ENCODE assay signal across 8 cellular contexts in genomic region chr22:43152001-43152354, GRCh38. TPM values are rescaled to one million over a fixed set of nuclear protein-coding genes. Genes with fewer than 3 reads are reported as not detected.
A peak's percentile ranks its signal among the peaks of the same experiment; 100 is the strongest.
DNase-seq lines count a peak whose midpoint lies in the region; ATAC-seq, FAIRE-seq and TF ChIP-seq lines count a peak whose summit lies in the region.

No MANE protein-coding gene starts in this region.

- H3K36me3 Mint-ChIP-seq in central memory CD8-positive, alpha-beta T cell (ENCODE audit: insufficient read depth) = peaks cover 5% of the 10 kb centered on the region
- H3K36me3 Mint-ChIP-seq in naive B cell = no peaks in the 10 kb centered on the region

- H3K4ac ChIP-seq in IMR-90 (ENCODE audit: low read depth, low read length) = peak overlapping the region; percentile 84

- H3K79me1 ChIP-seq in IMR-90 (ENCODE audit: low read depth in 1 of 2, low read length in 2 of 2) = peaks cover 7 to 55% of the 10 kb centered on the region in 2 experiments

- peak overlapping the region; percentile 89 for H3K14ac ChIP-seq in IMR-90 (replicated peaks; ENCODE audit: low read depth, low read length)

- peaks cover 27% of the 10 kb centered on the region for H4K20me1 ChIP-seq in IMR-90 (ENCODE audit: insufficient read depth, low read length)

- H2BK15ac ChIP-seq in IMR-90 (ENCODE audit: low read depth, low read length) = no peak overlapping the region

- peaks cover 27% of the 10 kb centered on the region for H3K4me1 Mint-ChIP-seq in central memory CD8-positive, alpha-beta T cell
- peaks cover 34 to 63% (median 47%) of the 10 kb centered on the region in 3 donors for H3K4me1 Mint-ChIP-seq in naive B cell

- peak overlapping the region; percentile 98 for H3K4me2 ChIP-seq in IMR-90 (ENCODE audit: low read depth, low read length)

- H3K27ac Mint-ChIP-seq in central memory CD8-positive, alpha-beta T cell (ENCODE audit: low read depth) = peak overlapping the region; percentile 87
- peak overlapping the region in 4 of 6 donors; percentile 12 to 87 (median 60) for H3K27ac Mint-ChIP-seq in naive B cell

- WGBS in IMR-90 (ENCODE audit: extremely low coverage in 2 of 2, insufficient read length in 1 of 2), 2 experiments = 24% methylated on average over 10 of the region's 18 CpGs; no CpG with 5 or more reads in 1 of the 2 experiments

- H3K27ac ChIP-seq in IMR-90 (ENCODE audit: insufficient read depth, low read length) = peak overlapping the region; percentile 82

- FAIRE-seq in frontal cortex (lab: Jason Lieb, UNC) = no peak

- peaks cover 13% of the 10 kb centered on the region; the same call in 1 of the 2 replicates for H3K9me1 ChIP-seq in IMR-90 (ENCODE audit: insufficient read depth, low read length)

- H3K23ac ChIP-seq in IMR-90 (ENCODE audit: low read depth, low read length) = peak overlapping the region; percentile 58; the same call in 1 of the 2 replicates

- peak overlapping the region; percentile 32 to 72 for H4K8ac ChIP-seq in IMR-90 (ENCODE audit: low read depth in 2 of 2, low read length in 2 of 2)

- no peak for TF ChIP-seq POLR2A in IMR-90 (IDR thresholded peaks at IDR 0.05; ENCODE audit: low read depth, low read length)

- H3K9me3 ChIP-seq in IMR-90 (ENCODE audit: control insufficient read depth, insufficient read depth, low read length) = no peaks in the 10 kb centered on the region

- TF ChIP-seq RAD21 in IMR-90 (IDR thresholded peaks at IDR 0.05; ENCODE audit: low read length) = no peak

- peaks cover 2% of the 10 kb centered on the region; the same call in 1 of the 2 replicates for H3K36me3 ChIP-seq in IMR-90 (ENCODE audit: control insufficient read depth, insufficient read depth, low read length)

- no peaks in the 10 kb centered on the region for H3K27me3 ChIP-seq in IMR-90 (ENCODE audit: control insufficient read depth, insufficient read depth, low read length)

- peak; percentile 1; the same call in 1 of the 2 replicates for ATAC-seq in IMR-90 (ENCODE audit: low read depth)
- peak; percentile 33 for ATAC-seq in central memory CD8-positive, alpha-beta T cell (replicated peaks; ENCODE audit: extremely low read depth, poor library complexity, severe bottlenecking)
- peak; percentile 29 to 36 for ATAC-seq in naive B cell (ENCODE audit: low read depth in 2 of 2)
- ATAC-seq in GM18519 (IDR thresholded peaks at IDR 0.05; ENCODE audit: low FRiP score, unreplicated experiment) = no peak
- no peak for ATAC-seq in GM18868 (IDR thresholded peaks at IDR 0.05; ENCODE audit: unreplicated experiment)

- H3K4me3 Mint-ChIP-seq in central memory CD8-positive, alpha-beta T cell = peak overlapping the region; percentile 84
- peak overlapping the region; percentile 79 to 94 (median 88) for H3K4me3 Mint-ChIP-seq in naive B cell

- H3K4me1 ChIP-seq in IMR-90 (ENCODE audit: control insufficient read depth, insufficient read depth, low read length) = peaks cover 11% of the 10 kb centered on the region

- in situ Hi-C loops in IMR-90 (cut with MboI; ENCODE audit: low sequenced_read_pairs) = no loop called here

- no peaks in the 10 kb centered on the region for H3K9me3 Mint-ChIP-seq in central memory CD8-positive, alpha-beta T cell
- no peaks in the 10 kb centered on the region for H3K9me3 Mint-ChIP-seq in naive B cell

- H3K4me3 ChIP-seq in AG10803 (ENCODE audit: low read length) = peak overlapping the region; percentile 83
- H3K4me3 ChIP-seq in IMR-90 (ENCODE audit: insufficient read depth, low read depth, low read length) = peak overlapping the region; percentile 76

- BruUV-seq in IMR-90 (replicated peaks; lab: Mats Ljungman, UMichigan) = no TSS peak

- H4K5ac ChIP-seq in IMR-90 (ENCODE audit: low read depth, low read length) = peak overlapping the region; percentile 59; the same call in 1 of the 2 replicates

- no peak for DNase-seq in AG10803 (ENCODE audit: low read depth)
- no peak for DNase-seq in IMR-90
- no peak for DNase-seq in central memory CD8-positive, alpha-beta T cell (ENCODE audit: low spot score in 2 of 2)
- DNase-seq in naive B cell = no peak
- DNase-seq in NK-92 (lab: John Stamatoyannopoulos, UW; ENCODE audit: unreplicated experiment) = no peak
- no peak for DNase-seq in frontal cortex (ENCODE audit: low spot score in 2 of 2)

- H2BK120ac ChIP-seq in IMR-90 (ENCODE audit: low read depth, low read length) = peak overlapping the region; percentile 44; the same call in 1 of the 2 replicates

- CTCF ChIA-PET in IMR-90 (lab: Yijun Ruan, JAX) = interaction anchor here (0.7 kb wide), 1 partner anchor 36 kb away, joined by 3 read pairs; no protein-coding TSS in a partner anchor

- H4K91ac ChIP-seq in IMR-90 (ENCODE audit: insufficient read depth, low read depth, low read length) = peak overlapping the region; percentile 76

- peak overlapping the region; percentile 91 for H2AK9ac ChIP-seq in IMR-90 (replicated peaks; ENCODE audit: low read depth, low read length, poor library complexity)

- no peak overlapping the region for H3K56ac ChIP-seq in IMR-90 (ENCODE audit: extremely low read depth, insufficient read depth, low read length)

- no peaks in the 10 kb centered on the region for H3K27me3 Mint-ChIP-seq in central memory CD8-positive, alpha-beta T cell
- no peaks in the 10 kb centered on the region for H3K27me3 Mint-ChIP-seq in naive B cell

- dilution Hi-C loops in IMR-90 (cut with HindIII; ENCODE audit: low sequenced_read_pairs, unreplicated experiment) = no loop called here

- TF ChIP-seq CTCF in AG10803 (conservative IDR thresholded peaks at IDR 0.05; ENCODE audit: low read length) = no peak
- TF ChIP-seq CTCF in IMR-90 (conservative IDR thresholded peaks at IDR 0.05; ENCODE audit: low read depth, low read length) = no peak

- intact Hi-C loops in IMR-90 (cut with micrococcal nuclease) = no loop called here

- H3K18ac ChIP-seq in IMR-90 (ENCODE audit: low read depth, low read length) = no peak overlapping the region

- H2AK5ac ChIP-seq in IMR-90 (ENCODE audit: low read depth, low read length) = peak overlapping the region; percentile 71

- H2AFZ ChIP-seq in IMR-90 (replicated peaks; ENCODE audit: low read length, poor library complexity) = peak overlapping the region; percentile 96

- POLR2A ChIA-PET in IMR-90 (lab: Charles Lee; ENCODE audit: unreplicated experiment) = no interaction called here

- H2BK20ac ChIP-seq in IMR-90 (ENCODE audit: low read depth, low read length) = no peak overlapping the region; the same call in 1 of the 2 replicates

- H3K9ac ChIP-seq in IMR-90 (ENCODE audit: low read depth, low read length) = peak overlapping the region; percentile 71

- H2BK5ac ChIP-seq in IMR-90 (ENCODE audit: low read depth, low read length, poor library complexity, severe bottlenecking) = peak overlapping the region; percentile 61

TF ChIP-seq in IMR-90, 13 proteins besides CTCF, POLR2A, EP300 and RAD21:
- TF ChIP-seq NFE2L2 (IDR thresholded peaks at IDR 0.05; ENCODE audit: low read depth, low read length) (no peak), MAFK (IDR thresholded peaks at IDR 0.05; ENCODE audit: low read depth, low read length) (no peak), CHD1 (IDR thresholded peaks at IDR 0.05; ENCODE audit: low read depth, low read length) (no peak), BHLHE40 (IDR thresholded peaks at IDR 0.05; ENCODE audit: low read depth, low read length) (no peak), RCOR1 (IDR thresholded peaks at IDR 0.05; ENCODE audit: insufficient replicate concordance, low read length) (no peak), SMC3 (IDR thresholded peaks at IDR 0.05; ENCODE audit: low read depth, low read length) (no peak)

RNA-seq across cellular contexts. Expression of gene TSPO, which starts 0.6 kb away (rescaled TPM):
- 94.7 and 115 TPM in 2 replicates for total RNA-seq in IMR-90 (2012; rRNA removed)
- polyA plus RNA-seq in IMR-90 (2012; rRNA removed) = 297 and 401 TPM in 2 replicates
- 415 and 627 TPM in 2 replicates for polyA plus RNA-seq in IMR-90 (2012; cell fraction: cytosol; rRNA removed)
- 93.4 and 268 TPM in 2 replicates for polyA plus RNA-seq in IMR-90 (2012; cell fraction: nucleus; rRNA removed; ENCODE audit: low replicate concordance)
- polyA plus RNA-seq in naive B cell (ENCODE audit: low read depth in 6 of 6) = 100 to 1,000 TPM; 247 to 323 (median 288) TPM
- 36.7 TPM for total RNA-seq in frontal cortex

RNA-seq across cellular contexts. Expression of gene MCAT, which starts 8.8 kb away (rescaled TPM):
- total RNA-seq in IMR-90 (2012; rRNA removed) = 7.3 and 8.3 TPM in 2 replicates
- polyA plus RNA-seq in IMR-90 (2012; rRNA removed) = 19.7 and 21.2 TPM in 2 replicates
- 25.4 and 27.1 TPM in 2 replicates for polyA plus RNA-seq in IMR-90 (2012; cell fraction: cytosol; rRNA removed)
- 11.1 and 16.6 TPM in 2 replicates for polyA plus RNA-seq in IMR-90 (2012; cell fraction: nucleus; rRNA removed; ENCODE audit: low replicate concordance)
- 10 to 100 TPM in 1 of 6 donors, 1 to 10 TPM in 5; 6.1 to 11.4 (median 7.6) TPM for polyA plus RNA-seq in naive B cell (ENCODE audit: low read depth in 6 of 6)
- total RNA-seq in frontal cortex = 13.9 TPM

RNA-seq across cellular contexts. Expression of gene TTLL12, which starts 35.0 kb away (rescaled TPM):
- total RNA-seq in IMR-90 (2012; rRNA removed) = 26.7 and 30.1 TPM in 2 replicates
- polyA plus RNA-seq in IMR-90 (2012; rRNA removed) = 20.9 and 21.8 TPM in 2 replicates
- 13.3 and 15.5 TPM in 2 replicates for polyA plus RNA-seq in IMR-90 (2012; cell fraction: cytosol; rRNA removed)
- polyA plus RNA-seq in IMR-90 (2012; cell fraction: nucleus; rRNA removed; ENCODE audit: low replicate concordance) = 7.9 and 17.5 TPM in 2 replicates
- 10 to 100 TPM in 5 of 6 donors, 1 to 10 TPM in 1; 6.8 to 15.9 (median 11.6) TPM for polyA plus RNA-seq in naive B cell (ENCODE audit: low read depth in 6 of 6)
- 30.6 TPM for total RNA-seq in frontal cortex

RNA-seq across cellular contexts. Expression of gene BIK, which starts 41.4 kb away (rescaled TPM):
- total RNA-seq in IMR-90 (2012; rRNA removed) (0.18 and 0.28 TPM in 2 replicates), frontal cortex (not detected)
- polyA plus RNA-seq in IMR-90 (2012; rRNA removed) (0.19 TPM in 1 of 2 replicates, not detected in the other), naive B cell (ENCODE audit: low read depth in 6 of 6) (under 1 TPM in 3 of 6 donors, not detected in 3; 0.49 to 0.86 (median 0.78) TPM)
- 0.21 and 0.22 TPM in 2 replicates for polyA plus RNA-seq in IMR-90 (2012; cell fraction: cytosol; rRNA removed)
- polyA plus RNA-seq in IMR-90 (2012; cell fraction: nucleus; rRNA removed; ENCODE audit: low replicate concordance) = 0.14 TPM in 1 of 2 replicates, not detected in the other

Comparison
In these comparisons a context has a peak if more than half of its experiments do, and no peak if none do; other contexts are left out.
1. ATAC-seq: peak in IMR-90 (single experiment), central memory CD8-positive, alpha-beta T cell (single experiment) and naive B cell (2 of 2); none in GM18519 (single experiment) and GM18868 (single experiment).